In the genomic region with DNA sequence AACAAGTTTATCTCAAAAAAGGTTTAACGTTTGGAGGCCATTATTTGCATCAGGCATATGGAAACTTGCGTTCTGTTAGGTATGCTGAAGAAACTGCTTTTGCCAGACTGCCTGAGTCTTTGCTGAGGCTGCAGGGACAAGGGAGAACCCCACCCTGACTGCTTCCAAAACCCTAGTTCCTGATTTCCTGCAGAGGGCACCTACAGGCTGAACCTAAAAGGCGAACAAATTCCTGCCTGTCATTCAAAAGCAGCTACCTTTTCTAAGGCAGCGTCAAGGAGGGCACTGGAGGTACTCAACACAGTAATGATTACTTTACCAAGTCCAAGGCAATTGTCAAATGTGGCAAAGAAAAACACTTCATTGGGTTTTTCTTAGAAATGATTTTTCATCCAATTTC, we compare ENCODE assay signal across 1 cellular context.
TF ChIP-seq lines count a peak whose summit lies in the region.

No MANE protein-coding gene starts in this region.

TF ChIP-seq in HepG2, 621 proteins besides CTCF, POLR2A, EP300 and RAD21 (continued from another document):
- TF ChIP-seq, protein P1, sequence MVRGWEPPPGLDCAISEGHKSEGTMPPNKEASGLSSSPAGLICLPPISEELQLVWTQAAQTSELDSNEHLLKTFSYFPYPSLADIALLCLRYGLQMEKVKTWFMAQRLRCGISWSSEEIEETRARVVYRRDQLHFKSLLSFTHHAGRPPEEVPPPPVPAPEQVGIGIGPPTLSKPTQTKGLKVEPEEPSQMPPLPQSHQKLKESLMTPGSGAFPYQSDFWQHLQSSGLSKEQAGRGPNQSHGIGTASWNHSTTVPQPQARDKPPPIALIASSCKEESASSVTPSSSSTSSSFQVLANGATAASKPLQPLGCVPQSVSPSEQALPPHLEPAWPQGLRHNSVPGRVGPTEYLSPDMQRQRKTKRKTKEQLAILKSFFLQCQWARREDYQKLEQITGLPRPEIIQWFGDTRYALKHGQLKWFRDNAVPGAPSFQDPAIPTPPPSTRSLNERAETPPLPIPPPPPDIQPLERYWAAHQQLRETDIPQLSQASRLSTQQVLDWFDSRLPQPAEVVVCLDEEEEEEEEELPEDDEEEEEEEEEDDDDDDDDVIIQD (CRISPR knock-in tag; IDR thresholded peaks at IDR 0.05; ENCODE audit: low read depth) = no peak
- no peak for TF ChIP-seq ZNF501 (CRISPR knock-in tag; IDR thresholded peaks at IDR 0.05)
- no peak for TF ChIP-seq ZNF557 (CRISPR knock-in tag; IDR thresholded peaks at IDR 0.05)
- TF ChIP-seq IRX3 (CRISPR knock-in tag; IDR thresholded peaks at IDR 0.05; ENCODE audit: borderline replicate concordance, low read depth) = no peak
- TF ChIP-seq DMAP1 (CRISPR knock-in tag; IDR thresholded peaks at IDR 0.05) = no peak
- TF ChIP-seq ZNF724P (CRISPR knock-in tag; IDR thresholded peaks at IDR 0.05; ENCODE audit: borderline replicate concordance) = no peak
- TF ChIP-seq ZEB1 (IDR thresholded peaks at IDR 0.05; ENCODE audit: insufficient replicate concordance, low read depth) = no peak
- no peak for TF ChIP-seq PCBP2 (optimal IDR thresholded peaks at IDR 0.05; ENCODE audit: low read depth, low read length, poor library complexity, severe bottlenecking)
- TF ChIP-seq NBN (conservative IDR thresholded peaks at IDR 0.05) = no peak
TF ChIP-seq in HepG2: peak in this region for 0.
